Comparison of ENCODE assay signal across 1 cellular context in the genomic region with DNA sequence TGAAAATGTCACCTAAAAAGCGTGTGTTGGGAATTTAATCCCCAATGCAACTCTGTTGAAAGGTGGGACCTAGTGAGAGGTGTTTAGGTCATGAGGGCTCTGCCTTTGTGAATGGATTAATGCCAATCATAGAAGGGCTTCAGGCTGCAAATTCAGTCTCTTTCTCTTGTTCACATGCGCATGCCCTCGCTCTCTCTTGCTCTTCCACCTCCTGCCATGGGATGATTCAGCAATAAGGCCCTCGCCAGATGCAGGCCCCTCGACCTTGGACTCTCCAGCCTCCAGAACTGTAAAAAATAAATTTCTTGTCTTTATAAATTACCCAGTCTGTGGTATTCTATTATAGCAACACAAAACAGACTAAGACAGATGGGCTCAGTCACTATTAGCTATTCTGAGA.
TF ChIP-seq lines count a peak whose summit lies in the region.

No MANE protein-coding gene starts in this region.

TF ChIP-seq in H1, 55 proteins besides CTCF, POLR2A, EP300 and RAD21:
- TF ChIP-seq JUN (IDR thresholded peaks at IDR 0.05; ENCODE audit: low read depth, low read length) (no peak), CBX8 (IDR thresholded peaks at IDR 0.05; ENCODE audit: borderline replicate concordance, low read depth, low read length) (no peak), SIRT6 (IDR thresholded peaks at IDR 0.05; ENCODE audit: low read length) (no peak), TAF7 (optimal IDR thresholded peaks at IDR 0.05; ENCODE audit: borderline replicate concordance, low read depth, low read length) (no peak), RXRA (IDR thresholded peaks at IDR 0.05; ENCODE audit: insufficient read depth, low read depth, low read length) (no peak), ZNF274 (IDR thresholded peaks at IDR 0.05; ENCODE audit: borderline replicate concordance, extremely low read depth, low read length) (no peak), POU5F1 (IDR thresholded peaks at IDR 0.05; ENCODE audit: low read depth, low read length) (peak; percentile 32; the same call in 1 of the 2 replicates), BACH1 (IDR thresholded peaks at IDR 0.05; ENCODE audit: low read length) (peak; percentile 78), CTBP2 (IDR thresholded peaks at IDR 0.05; ENCODE audit: borderline replicate concordance, insufficient read depth, insufficient read length, low read length) (no peak), CHD1 (IDR thresholded peaks at IDR 0.05; ENCODE audit: low read depth, low read length) (no peak), EZH2 (IDR thresholded peaks at IDR 0.05; ENCODE audit: low read depth, low read length, severe bottlenecking) (no peak), RFX5 (IDR thresholded peaks at IDR 0.05; ENCODE audit: borderline replicate concordance, low read depth, low read length) (no peak), JUND (IDR thresholded peaks at IDR 0.05; ENCODE audit: low read length) (no peak), MAFK (IDR thresholded peaks at IDR 0.05; ENCODE audit: low read depth, low read length) (peak; percentile 74; the same call in 1 of the 2 replicates), EGR1 (IDR thresholded peaks at IDR 0.05; ENCODE audit: borderline replicate concordance, low read depth, low read length) (no peak), SP2 (IDR thresholded peaks at IDR 0.05; ENCODE audit: low read length) (no peak)
TF ChIP-seq in H1: peak in this region for 3.
